ENCODE assay signal across 17 cellular contexts in genomic region chr10:90023950-90024349, GRCh38.
A peak's percentile ranks its signal among the peaks of the same experiment; 100 is the strongest.
DNase-seq lines count a peak whose midpoint lies in the region; FAIRE-seq and TF ChIP-seq lines count a peak whose summit lies in the region.
"Had no signal": no experiment of that assay in that cellular context is flagged by ENCODE, and none has a peak within 500 bp of the region (broad histone marks: within the 10 kb centered on the region; RNA-seq: fewer than 3 reads in every experiment).

No MANE protein-coding gene starts in this region.

- FAIRE-seq in astrocyte (lab: Jason Lieb, UNC) (no peak), small intestine (lab: Jason Lieb, UNC) (no peak)
- FAIRE-seq: K562 had no signal

- DNase-seq in DMS153 (lab: John Stamatoyannopoulos, UW) (peak; percentile 33), DMS153 treated with DMSO at 0.1 percent for 48 hours (lab: John Stamatoyannopoulos, UW; ENCODE audit: unreplicated experiment) (no peak), DMS53 treated with DMSO at 0.1 percent for 48 hours (lab: John Stamatoyannopoulos, UW; ENCODE audit: unreplicated experiment) (peak; percentile 8), NCI-H345 (lab: John Stamatoyannopoulos, UW) (peak; percentile 8), astrocyte (ENCODE audit: low read depth) (peak; percentile 50), immature natural killer cell (no peak), small intestine (no peak), chondrocyte (ENCODE audit: low spot score) (no peak)
- DNase-seq: GF-D8, HCEC 1CT, NCI-H1417 treated with DMSO at 0.1 percent for 48 hours, NCI-H446, NCI-H82, T-helper 1 cell had no signal

- H3K4me3 ChIP-seq in astrocyte (ENCODE audit: insufficient read depth, low read depth, low read length), result no peak overlapping the region
- no peak overlapping the region for H3K4me3 ChIP-seq in small intestine (ENCODE audit: low read depth in 1 of 2, low read length in 2 of 2)
- H3K4me3 ChIP-seq: GM23338, K562 had no signal

- no peaks in the 10 kb centered on the region for H3K79me2 ChIP-seq in astrocyte (ENCODE audit: insufficient read depth, low read length)

- H3K9me3 ChIP-seq in astrocyte (ENCODE audit: insufficient read depth, low read depth, low read length) (no peaks in the 10 kb centered on the region), small intestine (ENCODE audit: control insufficient read depth, low read depth) (no peaks in the 10 kb centered on the region)

- H2AFZ ChIP-seq in astrocyte (ENCODE audit: low read depth, low read length), result no peak overlapping the region
- H2AFZ ChIP-seq: GM23338 had no signal

- no peak overlapping the region for H3K4me2 ChIP-seq in astrocyte (ENCODE audit: low read length)
- H3K4me2 ChIP-seq: GM23338 had no signal

- no peak overlapping the region for H3K4me3 Mint-ChIP-seq in astrocyte (ENCODE audit: unreplicated experiment)
- no peak overlapping the region for H3K4me3 Mint-ChIP-seq in immature natural killer cell
- no peak overlapping the region for H3K4me3 Mint-ChIP-seq in chondrocyte (ENCODE audit: unreplicated experiment)
- H3K4me3 Mint-ChIP-seq: GM23338 had no signal

- H3K27me3 Mint-ChIP-seq in astrocyte (ENCODE audit: low read depth, unreplicated experiment) (no peaks in the 10 kb centered on the region), immature natural killer cell (ENCODE audit: low read depth in 3 of 3) (peaks cover 0 to 3% (median 1%) of the 10 kb centered on the region in 3 donors), chondrocyte (ENCODE audit: low read depth) (peaks cover 21% of the 10 kb centered on the region)

- H3K9me3 Mint-ChIP-seq in astrocyte (ENCODE audit: unreplicated experiment) (no peaks in the 10 kb centered on the region), immature natural killer cell (peaks cover 2 to 7% (median 4%) of the 10 kb centered on the region in 6 donors), chondrocyte (ENCODE audit: low read depth) (no peaks in the 10 kb centered on the region)
- H3K9me3 Mint-ChIP-seq: GM23338 had no signal

- TF ChIP-seq CTCF in astrocyte (IDR thresholded peaks at IDR 0.05; ENCODE audit: insufficient read depth, low read depth, low read length), result no peak
- no peak for TF ChIP-seq CTCF in chondrocyte (IDR thresholded peaks at IDR 0.05)

- no peak overlapping the region for H3K9ac ChIP-seq in astrocyte (ENCODE audit: low read length)

- H3K4me1 Mint-ChIP-seq in astrocyte (ENCODE audit: low read depth, unreplicated experiment), result no peaks in the 10 kb centered on the region
- H3K4me1 Mint-ChIP-seq in immature natural killer cell, result no peaks in the 10 kb centered on the region
- H3K4me1 Mint-ChIP-seq in chondrocyte (ENCODE audit: low read depth), result no peaks in the 10 kb centered on the region

- H3K36me3 ChIP-seq in astrocyte (ENCODE audit: insufficient read depth, low read length) (no peaks in the 10 kb centered on the region), small intestine (ENCODE audit: control insufficient read depth in 2 of 2, insufficient read depth in 2 of 2, low read length in 2 of 2) (no peaks in the 10 kb centered on the region)

- H3K27ac Mint-ChIP-seq in astrocyte (ENCODE audit: unreplicated experiment) (no peak overlapping the region), immature natural killer cell (no peak overlapping the region), chondrocyte (ENCODE audit: unreplicated experiment) (no peak overlapping the region)
- H3K27ac Mint-ChIP-seq: GM23338 had no signal

- WGBS in small intestine, 3 donors, result 0 to 56% (median 14%) methylated on average over 1 of the region's 1 CpG

- H3K36me3 Mint-ChIP-seq in astrocyte (ENCODE audit: low read depth, unreplicated experiment) (no peaks in the 10 kb centered on the region), immature natural killer cell (no peaks in the 10 kb centered on the region), chondrocyte (ENCODE audit: low read depth) (no peaks in the 10 kb centered on the region)

- H3K27me3 ChIP-seq in astrocyte (ENCODE audit: insufficient read depth, low read length), result no peaks in the 10 kb centered on the region
- no peaks in the 10 kb centered on the region for H3K27me3 ChIP-seq in small intestine (ENCODE audit: control insufficient read depth in 2 of 2, insufficient read depth in 2 of 2, low read length in 2 of 2)

- H3K27ac ChIP-seq in astrocyte (ENCODE audit: low read depth, low read length), result no peak overlapping the region
- no peak overlapping the region for H3K27ac ChIP-seq in small intestine (ENCODE audit: low read depth in 1 of 2, low read length in 1 of 2)
- H3K27ac ChIP-seq: 22Rv1 had no signal

- H4K20me1 ChIP-seq in astrocyte (ENCODE audit: insufficient read depth, low read length), result no peaks in the 10 kb centered on the region

- no peaks in the 10 kb centered on the region for H3K4me1 ChIP-seq in astrocyte (ENCODE audit: insufficient read depth, low read length)
- no peaks in the 10 kb centered on the region for H3K4me1 ChIP-seq in small intestine (ENCODE audit: control insufficient read depth in 2 of 2, insufficient read depth in 1 of 2, low read depth in 1 of 2, low read length in 1 of 2)

Comparison
In these comparisons a context has a peak if more than half of its experiments do, and no peak if none do; other contexts are left out.
1. DNase-seq: peak in DMS153 (single experiment), DMS53 treated with DMSO at 0.1 percent for 48 hours (single experiment), NCI-H345 (single experiment) and astrocyte (single experiment); none in DMS153 treated with DMSO at 0.1 percent for 48 hours (single experiment), immature natural killer cell (0 of 3), small intestine (single experiment) and chondrocyte (single experiment).